Comparison of ENCODE assay signal across 9 cellular contexts in the genomic region with DNA sequence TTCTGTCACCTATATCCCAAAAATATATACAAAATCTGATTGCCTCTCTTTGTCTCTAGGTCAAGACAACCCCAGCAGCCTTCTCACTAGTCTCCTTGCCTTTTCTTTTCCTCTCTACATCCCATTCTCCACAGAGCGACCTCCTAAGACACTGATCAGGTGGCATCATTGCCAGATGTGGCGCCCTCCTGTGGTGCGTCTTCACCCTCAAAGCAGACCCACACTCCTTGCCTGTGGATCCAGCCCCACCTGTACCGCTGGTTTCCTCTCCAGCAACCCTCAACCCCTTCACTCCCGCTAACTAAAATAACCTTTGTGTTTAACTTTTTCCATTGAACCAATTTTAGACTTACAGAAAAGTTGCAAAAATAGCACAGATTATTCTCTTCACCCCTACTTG.
A peak's percentile ranks its signal among the peaks of the same experiment; 100 is the strongest.
DNase-seq lines count a peak whose midpoint lies in the region; ATAC-seq and TF ChIP-seq lines count a peak whose summit lies in the region.
"Had no signal": no experiment of that assay in that cellular context is flagged by ENCODE, and none has a peak within 500 bp of the region (broad histone marks: within the 10 kb centered on the region; RNA-seq: fewer than 3 reads in every experiment).

No MANE protein-coding gene starts in this region.

- no peak overlapping the region for H2AFZ ChIP-seq in GM23338

- H3K4me3 ChIP-seq in BE2C (ENCODE audit: low read depth, low read length) (no peak overlapping the region), GM23338 (no peak overlapping the region), WI38 (ENCODE audit: low read depth, low read length) (no peak overlapping the region), upper lobe of left lung (no peak overlapping the region)

- peak; percentile 45 for TF ChIP-seq CTCF in BE2C (IDR thresholded peaks at IDR 0.05; ENCODE audit: low read depth, low read length)
- peak; percentile 59 to 91 for TF ChIP-seq CTCF in GM23338 (conservative IDR thresholded peaks at IDR 0.05; ENCODE audit: low read depth in 2 of 2)
- 0 out of 2 replicates have a peak, but pooled peaks have one; percentile 18 for TF ChIP-seq CTCF in WI38 (IDR thresholded peaks at IDR 0.05; ENCODE audit: low read depth, low read length)
- TF ChIP-seq CTCF in upper lobe of left lung (IDR thresholded peaks at IDR 0.05) = no peak

- 75 to 76% methylated on average over 5 of the region's 5 CpGs for WGBS in upper lobe of left lung, 2 donors

- ATAC-seq in GM23338 (peak; percentile 98), GM18873 (IDR thresholded peaks at IDR 0.05; ENCODE audit: low FRiP score, unreplicated experiment) (no peak), upper lobe of left lung (ENCODE audit: low FRiP score in 2 of 2) (no peak)

- TF ChIP-seq POLR2A in upper lobe of left lung (IDR thresholded peaks at IDR 0.05) = no peak

- H3K9me2 ChIP-seq in GM23338 (ENCODE audit: insufficient read depth) = no peaks in the 10 kb centered on the region

- H3K27me3 Mint-ChIP-seq in GM23338 (ENCODE audit: insufficient read depth, low read depth, poor library complexity) = peaks cover 12% of the 10 kb centered on the region

- no peaks in the 10 kb centered on the region for H4K20me1 ChIP-seq in GM23338 (replicated peaks; ENCODE audit: insufficient read depth)

- H3K4me1 Mint-ChIP-seq in GM23338 = peaks cover 9% of the 10 kb centered on the region

- no peaks in the 10 kb centered on the region for H3F3A ChIP-seq in GM23338 (replicated peaks; ENCODE audit: low read depth)

- no peaks in the 10 kb centered on the region for H3K79me2 ChIP-seq in GM23338 (replicated peaks; ENCODE audit: insufficient read depth)

- H3K27ac ChIP-seq in GM23338 (ENCODE audit: low read depth) = no peak overlapping the region
- no peak overlapping the region for H3K27ac ChIP-seq in upper lobe of left lung

- H3K9me3 ChIP-seq in BE2C (no peaks in the 10 kb centered on the region), upper lobe of left lung (no peaks in the 10 kb centered on the region)

- no peaks in the 10 kb centered on the region; the same call in 1 of the 3 replicates for H3K36me3 Mint-ChIP-seq in GM23338 (ENCODE audit: low read depth)

- H3K27me3 ChIP-seq in BE2C (no peaks in the 10 kb centered on the region), GM23338 (ENCODE audit: insufficient read depth) (no peaks in the 10 kb centered on the region), upper lobe of left lung (no peaks in the 10 kb centered on the region)

- no peak overlapping the region for H3K4me3 Mint-ChIP-seq in GM23338

- H3K4me1 ChIP-seq in BE2C (no peaks in the 10 kb centered on the region), GM23338 (ENCODE audit: insufficient read depth) (no peaks in the 10 kb centered on the region), upper lobe of left lung (no peaks in the 10 kb centered on the region)

- TF ChIP-seq EP300 in upper lobe of left lung (IDR thresholded peaks at IDR 0.05) = no peak

- peak; percentile 47 for DNase-seq in BE2C
- DNase-seq in GM23338 (ENCODE audit: low spot score) = peak; percentile 78
- DNase-seq in iPS DF 19.7 (ENCODE audit: low read depth, low spot score) = peak; percentile 35
- DNase-seq in putamen (ENCODE audit: low spot score) = no peak
- DNase-seq in NCI-H1694 treated with DMSO at 0.1 percent for 48 hours (lab: John Stamatoyannopoulos, UW) = no peak
- no peak for DNase-seq in upper lobe of left lung
- DNase-seq: activated CD8-positive, alpha-beta memory T cell treated with anti-CD3 and anti-CD28 coated beads, Interleukin-2, amount 50 U/mL, for 4 hours had no signal

- H3K4me2 ChIP-seq in GM23338 = no peak overlapping the region

- peaks cover 3% of the 10 kb centered on the region; the same call in 1 of the 3 replicates for H3K9me3 Mint-ChIP-seq in GM23338

- H3K27ac Mint-ChIP-seq in GM23338 = no peak overlapping the region

- H3K36me3 ChIP-seq in BE2C (no peaks in the 10 kb centered on the region), GM23338 (ENCODE audit: insufficient read depth) (no peaks in the 10 kb centered on the region), upper lobe of left lung (no peaks in the 10 kb centered on the region)

TF ChIP-seq in GM23338, 12 proteins besides CTCF, POLR2A, EP300 and RAD21:
- no peak for TF ChIP-seq POLR2AphosphoS5 (IDR thresholded peaks at IDR 0.05; ENCODE audit: low read depth)
- no peak for TF ChIP-seq EZH2 (IDR thresholded peaks at IDR 0.05; ENCODE audit: low read depth, unreplicated experiment)
- TF ChIP-seq JUNB (IDR thresholded peaks at IDR 0.05; ENCODE audit: unreplicated experiment) = no peak
- no peak for TF ChIP-seq STAT1 (IDR thresholded peaks at IDR 0.05; ENCODE audit: unreplicated experiment)
- no peak for TF ChIP-seq NANOG (IDR thresholded peaks at IDR 0.05; ENCODE audit: borderline replicate concordance)
- TF ChIP-seq ZNF331 (CRISPR knock-in tag; IDR thresholded peaks at IDR 0.05; ENCODE audit: low read depth) = no peak
- TF ChIP-seq EZH2phosphoT487 (IDR thresholded peaks at IDR 0.05; ENCODE audit: unreplicated experiment) = no peak

Comparison
In these comparisons a context has a peak if more than half of its experiments do, and no peak if none do; other contexts are left out.
1. DNase-seq: peak in BE2C (single experiment), GM23338 (single experiment) and iPS DF 19.7 (single experiment); none in putamen (single experiment), NCI-H1694 treated with DMSO at 0.1 percent for 48 hours (single experiment) and upper lobe of left lung (0 of 2).
2. CTCF ChIP-seq: peak in BE2C (single experiment), GM23338 (2 of 2) and WI38 (single experiment); none in upper lobe of left lung (0 of 6).